ENCODE assay signal across 1 cellular context in the genomic region with DNA sequence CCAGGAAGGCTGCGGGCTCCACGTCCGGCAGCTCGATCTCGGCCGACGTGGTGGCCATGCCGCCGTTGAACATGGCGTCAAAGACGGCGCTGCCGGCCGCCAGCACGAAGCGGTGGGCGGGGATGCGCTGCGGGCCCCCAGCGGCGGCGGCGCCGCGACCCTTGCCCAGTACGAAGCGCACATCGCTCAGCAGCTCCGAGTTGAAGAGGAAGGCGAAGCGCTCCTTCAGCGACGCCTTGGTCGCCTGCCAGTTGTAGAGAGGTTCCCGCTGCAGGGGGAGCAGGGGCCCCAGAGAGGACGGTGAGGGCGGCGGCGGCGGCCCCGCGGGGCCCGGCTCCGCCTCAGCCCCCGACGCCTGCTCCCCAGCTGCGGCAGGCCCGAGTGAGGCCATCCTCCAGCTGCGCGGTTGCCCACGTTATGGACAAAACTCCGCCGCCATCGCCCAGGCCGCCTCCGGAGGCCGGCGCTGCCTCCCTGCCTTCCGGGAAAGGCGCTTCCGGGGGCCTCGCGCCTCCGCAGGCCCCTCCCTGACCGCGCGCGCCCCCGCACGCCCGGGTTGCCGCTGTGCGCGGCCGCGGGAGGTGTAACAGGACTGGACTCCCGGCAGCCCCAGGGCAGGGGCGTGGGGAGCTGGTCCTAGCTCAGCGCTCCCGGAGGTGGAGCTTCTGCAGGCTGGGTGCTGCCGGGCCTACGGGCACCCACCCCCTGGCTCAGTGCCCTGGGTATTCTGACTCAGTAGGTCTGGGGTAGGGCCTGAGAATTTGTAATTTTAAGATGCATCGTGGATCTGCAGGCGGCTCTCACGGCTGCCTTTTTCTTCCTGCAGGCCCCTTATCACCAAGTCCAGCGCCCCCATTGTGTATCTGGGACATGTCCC.
A peak's percentile ranks its signal among the peaks of the same experiment; 100 is the strongest.
TF ChIP-seq lines count a peak whose summit lies in the region.

A gene (minus strand): TSS at position 492 of the 877 bp plus-strand sequence. CDS start 101 bp downstream, at position 391.

TF ChIP-seq in HepG2, 621 proteins besides CTCF, POLR2A, EP300 and RAD21 (continued from another document and continues in another):
- TF ChIP-seq, protein P1, sequence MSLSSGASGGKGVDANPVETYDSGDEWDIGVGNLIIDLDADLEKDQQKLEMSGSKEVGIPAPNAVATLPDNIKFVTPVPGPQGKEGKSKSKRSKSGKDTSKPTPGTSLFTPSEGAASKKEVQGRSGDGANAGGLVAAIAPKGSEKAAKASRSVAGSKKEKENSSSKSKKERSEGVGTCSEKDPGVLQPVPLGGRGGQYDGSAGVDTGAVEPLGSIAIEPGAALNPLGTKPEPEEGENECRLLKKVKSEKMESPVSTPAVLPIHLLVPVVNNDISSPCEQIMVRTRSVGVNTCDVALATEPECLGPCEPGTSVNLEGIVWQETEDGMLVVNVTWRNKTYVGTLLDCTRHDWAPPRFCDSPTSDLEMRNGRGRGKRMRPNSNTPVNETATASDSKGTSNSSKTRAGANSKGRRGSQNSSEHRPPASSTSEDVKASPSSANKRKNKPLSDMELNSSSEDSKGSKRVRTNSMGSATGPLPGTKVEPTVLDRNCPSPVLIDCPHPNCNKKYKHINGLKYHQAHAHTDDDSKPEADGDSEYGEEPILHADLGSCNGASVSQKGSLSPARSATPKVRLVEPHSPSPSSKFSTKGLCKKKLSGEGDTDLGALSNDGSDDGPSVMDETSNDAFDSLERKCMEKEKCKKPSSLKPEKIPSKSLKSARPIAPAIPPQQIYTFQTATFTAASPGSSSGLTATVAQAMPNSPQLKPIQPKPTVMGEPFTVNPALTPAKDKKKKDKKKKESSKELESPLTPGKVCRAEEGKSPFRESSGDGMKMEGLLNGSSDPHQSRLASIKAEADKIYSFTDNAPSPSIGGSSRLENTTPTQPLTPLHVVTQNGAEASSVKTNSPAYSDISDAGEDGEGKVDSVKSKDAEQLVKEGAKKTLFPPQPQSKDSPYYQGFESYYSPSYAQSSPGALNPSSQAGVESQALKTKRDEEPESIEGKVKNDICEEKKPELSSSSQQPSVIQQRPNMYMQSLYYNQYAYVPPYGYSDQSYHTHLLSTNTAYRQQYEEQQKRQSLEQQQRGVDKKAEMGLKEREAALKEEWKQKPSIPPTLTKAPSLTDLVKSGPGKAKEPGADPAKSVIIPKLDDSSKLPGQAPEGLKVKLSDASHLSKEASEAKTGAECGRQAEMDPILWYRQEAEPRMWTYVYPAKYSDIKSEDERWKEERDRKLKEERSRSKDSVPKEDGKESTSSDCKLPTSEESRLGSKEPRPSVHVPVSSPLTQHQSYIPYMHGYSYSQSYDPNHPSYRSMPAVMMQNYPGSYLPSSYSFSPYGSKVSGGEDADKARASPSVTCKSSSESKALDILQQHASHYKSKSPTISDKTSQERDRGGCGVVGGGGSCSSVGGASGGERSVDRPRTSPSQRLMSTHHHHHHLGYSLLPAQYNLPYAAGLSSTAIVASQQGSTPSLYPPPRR (CRISPR knock-in tag; IDR thresholded peaks at IDR 0.05; ENCODE audit: borderline replicate concordance): no peak
- TF ChIP-seq RFXAP (CRISPR knock-in tag; IDR thresholded peaks at IDR 0.05; ENCODE audit: borderline replicate concordance): 0 out of 2 replicates have a peak, but pooled peaks have one; percentile 13
- TF ChIP-seq, protein P2, sequence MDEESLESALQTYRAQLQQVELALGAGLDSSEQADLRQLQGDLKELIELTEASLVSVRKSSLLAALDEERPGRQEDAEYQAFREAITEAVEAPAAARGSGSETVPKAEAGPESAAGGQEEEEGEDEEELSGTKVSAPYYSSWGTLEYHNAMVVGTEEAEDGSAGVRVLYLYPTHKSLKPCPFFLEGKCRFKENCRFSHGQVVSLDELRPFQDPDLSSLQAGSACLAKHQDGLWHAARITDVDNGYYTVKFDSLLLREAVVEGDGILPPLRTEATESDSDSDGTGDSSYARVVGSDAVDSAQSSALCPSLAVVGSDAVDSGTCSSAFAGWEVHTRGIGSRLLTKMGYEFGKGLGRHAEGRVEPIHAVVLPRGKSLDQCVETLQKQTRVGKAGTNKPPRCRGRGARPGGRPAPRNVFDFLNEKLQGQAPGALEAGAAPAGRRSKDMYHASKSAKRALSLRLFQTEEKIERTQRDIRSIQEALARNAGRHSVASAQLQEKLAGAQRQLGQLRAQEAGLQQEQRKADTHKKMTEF (CRISPR knock-in tag; IDR thresholded peaks at IDR 0.05): peak; percentile 78; the same call in 1 of the 2 replicates
- TF ChIP-seq, protein P3, sequence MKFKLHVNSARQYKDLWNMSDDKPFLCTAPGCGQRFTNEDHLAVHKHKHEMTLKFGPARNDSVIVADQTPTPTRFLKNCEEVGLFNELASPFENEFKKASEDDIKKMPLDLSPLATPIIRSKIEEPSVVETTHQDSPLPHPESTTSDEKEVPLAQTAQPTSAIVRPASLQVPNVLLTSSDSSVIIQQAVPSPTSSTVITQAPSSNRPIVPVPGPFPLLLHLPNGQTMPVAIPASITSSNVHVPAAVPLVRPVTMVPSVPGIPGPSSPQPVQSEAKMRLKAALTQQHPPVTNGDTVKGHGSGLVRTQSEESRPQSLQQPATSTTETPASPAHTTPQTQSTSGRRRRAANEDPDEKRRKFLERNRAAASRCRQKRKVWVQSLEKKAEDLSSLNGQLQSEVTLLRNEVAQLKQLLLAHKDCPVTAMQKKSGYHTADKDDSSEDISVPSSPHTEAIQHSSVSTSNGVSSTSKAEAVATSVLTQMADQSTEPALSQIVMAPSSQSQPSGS (CRISPR knock-in tag; IDR thresholded peaks at IDR 0.05): no peak; the same call in 1 of the 2 replicates
- TF ChIP-seq, protein P4, sequence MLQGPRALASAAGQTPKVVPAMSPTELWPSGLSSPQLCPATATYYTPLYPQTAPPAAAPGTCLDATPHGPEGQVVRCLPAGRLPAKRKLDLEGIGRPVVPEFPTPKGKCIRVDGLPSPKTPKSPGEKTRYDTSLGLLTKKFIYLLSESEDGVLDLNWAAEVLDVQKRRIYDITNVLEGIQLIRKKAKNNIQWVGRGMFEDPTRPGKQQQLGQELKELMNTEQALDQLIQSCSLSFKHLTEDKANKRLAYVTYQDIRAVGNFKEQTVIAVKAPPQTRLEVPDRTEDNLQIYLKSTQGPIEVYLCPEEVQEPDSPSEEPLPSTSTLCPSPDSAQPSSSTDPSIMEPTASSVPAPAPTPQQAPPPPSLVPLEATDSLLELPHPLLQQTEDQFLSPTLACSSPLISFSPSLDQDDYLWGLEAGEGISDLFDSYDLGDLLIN (CRISPR knock-in tag; IDR thresholded peaks at IDR 0.05; ENCODE audit: borderline replicate concordance): no peak
- peak; percentile 43; the same call in 1 of the 2 replicates for TF ChIP-seq IRF2 (CRISPR knock-in tag; IDR thresholded peaks at IDR 0.05)
- TF ChIP-seq ZNF326 (CRISPR knock-in tag; IDR thresholded peaks at IDR 0.05; ENCODE audit: borderline replicate concordance): no peak
- no peak for TF ChIP-seq ZNF510 (CRISPR knock-in tag; IDR thresholded peaks at IDR 0.05; ENCODE audit: low read depth)
- no peak for TF ChIP-seq SMAD3 (CRISPR knock-in tag; IDR thresholded peaks at IDR 0.05)
- peak; percentile 62; the same call in 1 of the 2 replicates for TF ChIP-seq ZSCAN21 (CRISPR knock-in tag; IDR thresholded peaks at IDR 0.05; ENCODE audit: borderline replicate concordance)
- TF ChIP-seq ZNF264 (CRISPR knock-in tag; IDR thresholded peaks at IDR 0.05): no peak
- TF ChIP-seq, protein P5, sequence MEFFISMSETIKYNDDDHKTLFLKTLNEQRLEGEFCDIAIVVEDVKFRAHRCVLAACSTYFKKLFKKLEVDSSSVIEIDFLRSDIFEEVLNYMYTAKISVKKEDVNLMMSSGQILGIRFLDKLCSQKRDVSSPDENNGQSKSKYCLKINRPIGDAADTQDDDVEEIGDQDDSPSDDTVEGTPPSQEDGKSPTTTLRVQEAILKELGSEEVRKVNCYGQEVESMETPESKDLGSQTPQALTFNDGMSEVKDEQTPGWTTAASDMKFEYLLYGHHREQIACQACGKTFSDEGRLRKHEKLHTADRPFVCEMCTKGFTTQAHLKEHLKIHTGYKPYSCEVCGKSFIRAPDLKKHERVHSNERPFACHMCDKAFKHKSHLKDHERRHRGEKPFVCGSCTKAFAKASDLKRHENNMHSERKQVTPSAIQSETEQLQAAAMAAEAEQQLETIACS (CRISPR knock-in tag; IDR thresholded peaks at IDR 0.05): peak; percentile 99
- TF ChIP-seq ZNF674 (CRISPR knock-in tag; IDR thresholded peaks at IDR 0.05; ENCODE audit: low read depth): no peak
- no peak for TF ChIP-seq ZNF230 (CRISPR knock-in tag; IDR thresholded peaks at IDR 0.05)
- TF ChIP-seq, protein P6, sequence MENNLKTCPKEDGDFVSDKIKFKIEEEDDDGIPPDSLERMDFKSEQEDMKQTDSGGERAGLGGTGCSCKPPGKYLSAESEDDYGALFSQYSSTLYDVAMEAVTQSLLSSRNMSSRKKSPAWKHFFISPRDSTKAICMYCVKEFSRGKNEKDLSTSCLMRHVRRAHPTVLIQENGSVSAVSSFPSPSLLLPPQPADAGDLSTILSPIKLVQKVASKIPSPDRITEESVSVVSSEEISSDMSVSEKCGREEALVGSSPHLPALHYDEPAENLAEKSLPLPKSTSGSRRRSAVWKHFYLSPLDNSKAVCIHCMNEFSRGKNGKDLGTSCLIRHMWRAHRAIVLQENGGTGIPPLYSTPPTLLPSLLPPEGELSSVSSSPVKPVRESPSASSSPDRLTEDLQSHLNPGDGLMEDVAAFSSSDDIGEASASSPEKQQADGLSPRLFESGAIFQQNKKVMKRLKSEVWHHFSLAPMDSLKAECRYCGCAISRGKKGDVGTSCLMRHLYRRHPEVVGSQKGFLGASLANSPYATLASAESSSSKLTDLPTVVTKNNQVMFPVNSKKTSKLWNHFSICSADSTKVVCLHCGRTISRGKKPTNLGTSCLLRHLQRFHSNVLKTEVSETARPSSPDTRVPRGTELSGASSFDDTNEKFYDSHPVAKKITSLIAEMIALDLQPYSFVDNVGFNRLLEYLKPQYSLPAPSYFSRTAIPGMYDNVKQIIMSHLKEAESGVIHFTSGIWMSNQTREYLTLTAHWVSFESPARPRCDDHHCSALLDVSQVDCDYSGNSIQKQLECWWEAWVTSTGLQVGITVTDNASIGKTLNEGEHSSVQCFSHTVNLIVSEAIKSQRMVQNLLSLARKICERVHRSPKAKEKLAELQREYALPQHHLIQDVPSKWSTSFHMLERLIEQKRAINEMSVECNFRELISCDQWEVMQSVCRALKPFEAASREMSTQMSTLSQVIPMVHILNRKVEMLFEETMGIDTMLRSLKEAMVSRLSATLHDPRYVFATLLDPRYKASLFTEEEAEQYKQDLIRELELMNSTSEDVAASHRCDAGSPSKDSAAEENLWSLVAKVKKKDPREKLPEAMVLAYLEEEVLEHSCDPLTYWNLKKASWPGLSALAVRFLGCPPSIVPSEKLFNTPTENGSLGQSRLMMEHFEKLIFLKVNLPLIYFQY (CRISPR knock-in tag; IDR thresholded peaks at IDR 0.05; ENCODE audit: borderline replicate concordance): no peak
- TF ChIP-seq MTF1 (CRISPR knock-in tag; IDR thresholded peaks at IDR 0.05): no peak; the same call in 1 of the 2 replicates
- TF ChIP-seq PHF5A (CRISPR knock-in tag; IDR thresholded peaks at IDR 0.05; ENCODE audit: low read depth, unreplicated experiment): peak; percentile 60
- TF ChIP-seq, protein P7, sequence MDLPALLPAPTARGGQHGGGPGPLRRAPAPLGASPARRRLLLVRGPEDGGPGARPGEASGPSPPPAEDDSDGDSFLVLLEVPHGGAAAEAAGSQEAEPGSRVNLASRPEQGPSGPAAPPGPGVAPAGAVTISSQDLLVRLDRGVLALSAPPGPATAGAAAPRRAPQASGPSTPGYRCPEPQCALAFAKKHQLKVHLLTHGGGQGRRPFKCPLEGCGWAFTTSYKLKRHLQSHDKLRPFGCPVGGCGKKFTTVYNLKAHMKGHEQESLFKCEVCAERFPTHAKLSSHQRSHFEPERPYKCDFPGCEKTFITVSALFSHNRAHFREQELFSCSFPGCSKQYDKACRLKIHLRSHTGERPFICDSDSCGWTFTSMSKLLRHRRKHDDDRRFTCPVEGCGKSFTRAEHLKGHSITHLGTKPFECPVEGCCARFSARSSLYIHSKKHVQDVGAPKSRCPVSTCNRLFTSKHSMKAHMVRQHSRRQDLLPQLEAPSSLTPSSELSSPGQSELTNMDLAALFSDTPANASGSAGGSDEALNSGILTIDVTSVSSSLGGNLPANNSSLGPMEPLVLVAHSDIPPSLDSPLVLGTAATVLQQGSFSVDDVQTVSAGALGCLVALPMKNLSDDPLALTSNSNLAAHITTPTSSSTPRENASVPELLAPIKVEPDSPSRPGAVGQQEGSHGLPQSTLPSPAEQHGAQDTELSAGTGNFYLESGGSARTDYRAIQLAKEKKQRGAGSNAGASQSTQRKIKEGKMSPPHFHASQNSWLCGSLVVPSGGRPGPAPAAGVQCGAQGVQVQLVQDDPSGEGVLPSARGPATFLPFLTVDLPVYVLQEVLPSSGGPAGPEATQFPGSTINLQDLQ (CRISPR knock-in tag; IDR thresholded peaks at IDR 0.05): peak; percentile 20; the same call in 1 of the 2 replicates
- 0 out of 2 replicates have a peak, but pooled peaks have one; percentile 33 for TF ChIP-seq RARA (CRISPR knock-in tag; IDR thresholded peaks at IDR 0.05)
- TF ChIP-seq TAF1 (CRISPR knock-in tag; IDR thresholded peaks at IDR 0.05): peak; percentile 66
- peak; percentile 77; the same call in 1 of the 2 replicates for TF ChIP-seq DMAP1 (CRISPR knock-in tag; IDR thresholded peaks at IDR 0.05)
- TF ChIP-seq, protein P8, sequence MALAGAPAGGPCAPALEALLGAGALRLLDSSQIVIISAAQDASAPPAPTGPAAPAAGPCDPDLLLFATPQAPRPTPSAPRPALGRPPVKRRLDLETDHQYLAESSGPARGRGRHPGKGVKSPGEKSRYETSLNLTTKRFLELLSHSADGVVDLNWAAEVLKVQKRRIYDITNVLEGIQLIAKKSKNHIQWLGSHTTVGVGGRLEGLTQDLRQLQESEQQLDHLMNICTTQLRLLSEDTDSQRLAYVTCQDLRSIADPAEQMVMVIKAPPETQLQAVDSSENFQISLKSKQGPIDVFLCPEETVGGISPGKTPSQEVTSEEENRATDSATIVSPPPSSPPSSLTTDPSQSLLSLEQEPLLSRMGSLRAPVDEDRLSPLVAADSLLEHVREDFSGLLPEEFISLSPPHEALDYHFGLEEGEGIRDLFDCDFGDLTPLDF (CRISPR knock-in tag; IDR thresholded peaks at IDR 0.05): peak; percentile 41; the same call in 1 of the 2 replicates
- no peak for TF ChIP-seq WIZ (CRISPR knock-in tag; IDR thresholded peaks at IDR 0.05)
- 0 out of 2 replicates have a peak, but pooled peaks have one; percentile 57 for TF ChIP-seq GPN1 (CRISPR knock-in tag; IDR thresholded peaks at IDR 0.05; ENCODE audit: borderline replicate concordance)
- TF ChIP-seq TGIF2 (CRISPR knock-in tag; IDR thresholded peaks at IDR 0.05): 0 out of 2 replicates have a peak, but pooled peaks have one; percentile 16
- peak; percentile 72; the same call in 1 of the 2 replicates for TF ChIP-seq ZNF160 (CRISPR knock-in tag; IDR thresholded peaks at IDR 0.05)
- TF ChIP-seq ZNF234 (CRISPR knock-in tag; conservative IDR thresholded peaks at IDR 0.05): no peak
- TF ChIP-seq BORCS8-MEF2B (CRISPR knock-in tag; IDR thresholded peaks at IDR 0.05): no peak
- peak; percentile 69; the same call in 1 of the 2 replicates for TF ChIP-seq ELF1 (CRISPR knock-in tag; IDR thresholded peaks at IDR 0.05)
- TF ChIP-seq SIN3A (IDR thresholded peaks at IDR 0.05; ENCODE audit: borderline replicate concordance, low read depth, low read length): peak; percentile 75; the same call in 1 of the 2 replicates
- no peak; the same call in 1 of the 2 replicates for TF ChIP-seq ZFP90 (CRISPR knock-in tag; IDR thresholded peaks at IDR 0.05; ENCODE audit: borderline replicate concordance)
- TF ChIP-seq, protein P9, sequence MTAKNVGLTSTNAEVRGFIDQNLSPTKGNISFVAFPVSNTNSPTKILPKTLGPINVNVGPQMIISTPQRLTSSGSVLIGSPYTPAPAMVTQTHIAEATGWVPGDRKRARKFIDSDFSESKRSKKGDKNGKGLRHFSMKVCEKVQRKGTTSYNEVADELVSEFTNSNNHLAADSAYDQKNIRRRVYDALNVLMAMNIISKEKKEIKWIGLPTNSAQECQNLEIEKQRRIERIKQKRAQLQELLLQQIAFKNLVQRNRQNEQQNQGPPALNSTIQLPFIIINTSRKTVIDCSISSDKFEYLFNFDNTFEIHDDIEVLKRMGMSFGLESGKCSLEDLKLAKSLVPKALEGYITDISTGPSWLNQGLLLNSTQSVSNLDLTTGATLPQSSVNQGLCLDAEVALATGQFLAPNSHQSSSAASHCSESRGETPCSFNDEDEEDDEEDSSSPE (CRISPR knock-in tag; IDR thresholded peaks at IDR 0.05): peak; percentile 78
- no peak for TF ChIP-seq DNMT3B (CRISPR knock-in tag; conservative IDR thresholded peaks at IDR 0.05)
